9 cellular contexts compared by ENCODE assay signal in the genomic region with DNA sequence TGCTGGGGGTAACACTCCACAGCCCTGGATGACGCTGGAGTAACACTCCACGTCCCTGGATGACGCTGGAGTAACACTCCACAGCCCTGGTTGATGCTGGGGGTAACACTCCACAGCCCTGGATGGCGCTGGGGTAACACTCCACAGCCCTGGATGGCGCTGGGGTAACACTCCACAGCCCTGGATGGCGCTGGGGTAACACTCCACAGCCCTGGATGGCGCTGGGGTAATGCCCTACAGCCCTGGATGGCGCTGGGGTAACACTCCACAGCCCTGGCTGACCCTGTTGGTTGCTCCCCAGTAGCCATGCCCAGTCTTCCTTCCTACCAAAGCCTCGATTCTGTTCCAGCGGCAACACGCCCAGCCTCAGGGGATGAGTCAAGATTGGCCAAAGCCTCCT. TPM values are rescaled to one million over a fixed set of nuclear protein-coding genes. Genes with fewer than 3 reads are reported as not detected.
DNase-seq lines count a peak whose midpoint lies in the region; ATAC-seq, FAIRE-seq and TF ChIP-seq lines count a peak whose summit lies in the region.
"Not testable (repeated sequence)": the region's sequence is repeated elsewhere in the genome, so short reads cannot be mapped to it uniquely, and the experiment has no call there.
"Had no signal": no experiment of that assay in that cellular context is flagged by ENCODE, and none has a peak within 500 bp of the region (broad histone marks: within the 10 kb centered on the region; RNA-seq: fewer than 3 reads in every experiment).

No MANE protein-coding gene starts in this region.

- H3K27me3 Mint-ChIP-seq in glutamatergic neuron (ENCODE audit: unreplicated experiment): not testable (repeated sequence)

- intact Hi-C loops in body of pancreas (cut with DNase I): not testable (repeated sequence)

- TF ChIP-seq CTCF in A549 (IDR thresholded peaks at IDR 0.05); body of pancreas (IDR thresholded peaks at IDR 0.05); glutamatergic neuron (IDR thresholded peaks at IDR 0.05; ENCODE audit: partially characterized antibody, unreplicated experiment): not testable (repeated sequence)

- H3K9me3 ChIP-seq in A549; body of pancreas; mesenchymal stem cell (ENCODE audit: control insufficient read depth, low read length): not testable (repeated sequence)

- H3K4me1 Mint-ChIP-seq in glutamatergic neuron (ENCODE audit: low read depth, unreplicated experiment): not testable (repeated sequence)

- not testable (repeated sequence) for H3K18ac ChIP-seq in mesenchymal stem cell (ENCODE audit: low read depth in 1 of 2, low read length in 2 of 2)

- DNase-seq in A549 (ENCODE audit: low read depth in 1 of 2, low spot score in 1 of 2) (peak; percentile 18 to 26), T-helper 2 cell (peak in 3 of 5 experiments; percentile 12 to 53 (median 35)), body of pancreas (peak in 2 of 4 donors; percentile 25 to 26), glutamatergic neuron (peak; percentile 44), mesenchymal stem cell (peak; percentile 23)
- DNase-seq in stimulated activated CD4-positive, alpha-beta T cell treated with anti-CD3 and anti-CD28 coated beads, Interleukin-1b, Interleukin-23, amount 100 ng/mL, for 48 hours: peak; percentile 41

- not testable (repeated sequence) for H3K36me3 ChIP-seq in body of pancreas (replicated peaks in 1 of 2; ENCODE audit: insufficient read depth in 1 of 2, low read depth in 2 of 2); mesenchymal stem cell (ENCODE audit: control insufficient read depth in 1 of 2, insufficient read depth in 2 of 2, low read depth in 1 of 2, low read length in 2 of 2)

- H2BK15ac ChIP-seq in mesenchymal stem cell (ENCODE audit: low read depth, poor library complexity, severe bottlenecking): not testable (repeated sequence)

- not testable (repeated sequence) for H2AK5ac ChIP-seq in mesenchymal stem cell (ENCODE audit: low read length, severe bottlenecking)

- POLR2A ChIA-PET in A549 (lab: Yijun Ruan, JAX): not testable (repeated sequence)

- not testable (repeated sequence) for H3K4me3 Mint-ChIP-seq in glutamatergic neuron (ENCODE audit: unreplicated experiment)

- not testable (repeated sequence) for H2BK12ac ChIP-seq in mesenchymal stem cell (ENCODE audit: low read length in 2 of 2)

- H3K4me3 ChIP-seq in A549; body of pancreas; mesenchymal stem cell (ENCODE audit: insufficient read depth in 1 of 2, low read depth in 1 of 2, low read length in 2 of 2): not testable (repeated sequence)

- H3K4ac ChIP-seq in mesenchymal stem cell (ENCODE audit: low read depth in 1 of 2, low read length in 2 of 2): not testable (repeated sequence)

- H3K36me3 Mint-ChIP-seq in glutamatergic neuron (ENCODE audit: unreplicated experiment): not testable (repeated sequence)

- not testable (repeated sequence) for H3K9ac ChIP-seq in mesenchymal stem cell (ENCODE audit: low read length)

- CTCF ChIA-PET in A549 (lab: Yijun Ruan, JAX): not testable (repeated sequence)

- TF ChIP-seq EP300 in A549 (IDR thresholded peaks at IDR 0.05): not testable (repeated sequence)

- not testable (repeated sequence) for H3K9me3 Mint-ChIP-seq in glutamatergic neuron (ENCODE audit: unreplicated experiment)

- not testable (repeated sequence) for H4K91ac ChIP-seq in mesenchymal stem cell (ENCODE audit: low read length)

- not testable (repeated sequence) for H3K23ac ChIP-seq in mesenchymal stem cell (ENCODE audit: low read length in 2 of 2)

- not testable (repeated sequence) for H3K14ac ChIP-seq in mesenchymal stem cell (ENCODE audit: low read length in 2 of 2)

- H3K27me3 ChIP-seq in body of pancreas (peaks cover 0 to 11% of the 10 kb centered on the region in 2 donors), mesenchymal stem cell (ENCODE audit: control insufficient read depth in 1 of 2, insufficient read depth in 1 of 2, low read length in 2 of 2) (peaks cover 26 to 52% of the 10 kb centered on the region in 2 experiments)

- H4K8ac ChIP-seq in mesenchymal stem cell (ENCODE audit: low read length): not testable (repeated sequence)

- not testable (repeated sequence) for H2AFZ ChIP-seq in mesenchymal stem cell (ENCODE audit: low read depth, low read length)

- H3K4me1 ChIP-seq in A549: not testable (repeated sequence)
- peaks cover 11% of the 10 kb centered on the region for H3K4me1 ChIP-seq in body of pancreas
- H3K4me1 ChIP-seq in mesenchymal stem cell (ENCODE audit: control insufficient read depth, insufficient read depth, low read depth, low read length): peaks cover 13% of the 10 kb centered on the region

- not testable (repeated sequence) for TF ChIP-seq POLR2A in A549 (IDR thresholded peaks at IDR 0.05; ENCODE audit: low read length); body of pancreas (IDR thresholded peaks at IDR 0.05)

- peak; percentile 100 for FAIRE-seq in A549 (lab: Jason Lieb, UNC)

- H2BK5ac ChIP-seq in mesenchymal stem cell (ENCODE audit: low read depth, low read length, poor library complexity, severe bottlenecking): not testable (repeated sequence)

- not testable (repeated sequence) for H3K27ac Mint-ChIP-seq in glutamatergic neuron (ENCODE audit: unreplicated experiment)

- H3K79me1 ChIP-seq in mesenchymal stem cell (replicated peaks; ENCODE audit: low read length, poor library complexity, severe bottlenecking): not testable (repeated sequence)

- not testable (repeated sequence) for H2BK120ac ChIP-seq in mesenchymal stem cell (ENCODE audit: low read depth, low read length)

- H3K4me2 ChIP-seq in A549; mesenchymal stem cell (ENCODE audit: low read length, poor library complexity, severe bottlenecking): not testable (repeated sequence)

- ATAC-seq in A549 (peak; percentile 92 to 98), GM18502 (IDR thresholded peaks at IDR 0.05; ENCODE audit: poor library complexity, unreplicated experiment) (peak; percentile 79), HG03520 (IDR thresholded peaks at IDR 0.05; ENCODE audit: unreplicated experiment) (peak; percentile 67), body of pancreas (peak; percentile 47)

- 39% methylated on average over 11 of the region's 11 CpGs for WGBS in A549 (ENCODE audit: missing lambda C conversion rate)
- 73 to 81% methylated on average over 8 to 11 of the region's 11 CpGs for WGBS in body of pancreas, 2 donors
- 84% methylated on average over 11 of the region's 11 CpGs for WGBS in mesenchymal stem cell

- not testable (repeated sequence) for H3K27ac ChIP-seq in A549; body of pancreas; mesenchymal stem cell (ENCODE audit: low read length, poor library complexity, severe bottlenecking)

- not testable (repeated sequence) for TF ChIP-seq RAD21 in A549 (conservative IDR thresholded peaks at IDR 0.05 in 1 of 2, IDR thresholded peaks at IDR 0.05 in 1 of 2)

RNA-seq across cellular contexts. Expression of a gene that starts 4.7 kb away (rescaled TPM):
- polyA plus RNA-seq in A549 (2011; rRNA removed): not detected in 2 replicates
- polyA plus RNA-seq in A549 (2012; cell fraction: cytosol; rRNA removed): not detected in 2 replicates
- not detected in 2 replicates for polyA plus RNA-seq in A549 (2012; cell fraction: nucleus; rRNA removed)
- not detected in 3 replicates for polyA plus RNA-seq in A549 (2017; fragmentation: RNase III; extraction: RNeasy Plus Mini Kit Qiagen cat#74134 plus additional on column Dnase treatment)
- not detected in 2 replicates for polyA minus RNA-seq in A549 (2011; rRNA and poly(A)+ RNA removed)
- not detected for total RNA-seq in body of pancreas
- 2.9 TPM for total RNA-seq in glutamatergic neuron (ENCODE audit: unreplicated experiment)
- 0.41 TPM for polyA plus RNA-seq in mesenchymal stem cell (2013, experiment 1 of 2)
- polyA plus RNA-seq in mesenchymal stem cell (2013, experiment 2 of 2): 0.52 TPM
- total RNA-seq: LHCN-M2 had no signal

RNA-seq across cellular contexts. Expression of a gene that starts 41.4 kb away (rescaled TPM):
- polyA plus RNA-seq in A549 (2011; rRNA removed): 21.8 and 26.0 TPM in 2 replicates
- polyA plus RNA-seq in A549 (2012; cell fraction: cytosol; rRNA removed): 4.6 and 5.0 TPM in 2 replicates
- polyA plus RNA-seq in A549 (2012; cell fraction: nucleus; rRNA removed): 8.1 and 11.0 TPM in 2 replicates
- 12.6 to 14.1 TPM (median 13.1 TPM) in 3 replicates for polyA plus RNA-seq in A549 (2017; fragmentation: RNase III; extraction: RNeasy Plus Mini Kit Qiagen cat#74134 plus additional on column Dnase treatment)
- polyA minus RNA-seq in A549 (2011; rRNA and poly(A)+ RNA removed): 15.2 and 18.9 TPM in 2 replicates
- 10 to 100 TPM; 46.5 to 49.0 TPM for total RNA-seq in body of pancreas
- 29.4 TPM for total RNA-seq in glutamatergic neuron (ENCODE audit: unreplicated experiment)
- 6.2 TPM for polyA plus RNA-seq in mesenchymal stem cell (2013, experiment 1 of 2)
- 6.5 TPM for polyA plus RNA-seq in mesenchymal stem cell (2013, experiment 2 of 2)
